Comparison of ENCODE assay signal across 20 cellular contexts in genomic region chr2:64784168-64785061, GRCh38.
DNase-seq lines count a peak whose midpoint lies in the region; ATAC-seq and TF ChIP-seq lines count a peak whose summit lies in the region.
"Had no signal": no experiment of that assay in that cellular context is flagged by ENCODE, and none has a peak within 500 bp of the region (broad histone marks: within the 10 kb centered on the region; RNA-seq: fewer than 3 reads in every experiment).

No MANE protein-coding gene starts in this region.

- DNase-seq in ELF-1 (ENCODE audit: low read depth, low spot score) (peak; percentile 66), RWPE2 (ENCODE audit: low spot score) (no peak), islet precursor cell (peak; percentile 64), NCI-H510A (lab: John Stamatoyannopoulos, UW) (no peak), foreskin melanocyte (no peak)
- DNase-seq in activated CD4-positive, alpha-beta T cell treated with anti-CD3 and anti-CD28 coated beads for 48 hours, result no peak
- DNase-seq: activated CD4-positive, CD25-positive, alpha-beta regulatory T cell treated with anti-CD3 and anti-CD28 coated beads, Interleukin-2, amount 50 U/mL, for 72 hours; activated naive CD4-positive, alpha-beta T cell treated with anti-CD3 and anti-CD28 coated beads for 36 hours; activated T-cell treated with anti-CD3 and anti-CD28 coated beads, Interleukin-2, amount 50 U/mL, for 48 hours; central memory CD4-positive, alpha-beta T cell; dorsolateral prefrontal cortex; left ventricle myocardium superior; MG63; NCI-H1436 treated with DMSO at 0.1 percent for 48 hours; NCI-H2171; NCI-H69; stimulated activated CD4-positive, alpha-beta T cell treated with anti-CD3 and anti-CD28 coated beads, Interleukin-4, amount 100 ng/mL, for 24 hours had no signal

- H3K4me1 ChIP-seq in RWPE2 (ENCODE audit: insufficient read depth, poor library complexity, severe bottlenecking), result peaks cover 21% of the 10 kb centered on the region

- H3K27ac ChIP-seq in RWPE2 (ENCODE audit: poor library complexity, severe bottlenecking), result no peak overlapping the region
- peak overlapping the region in 13 of 21 experiments; percentile 14 to 69 (median 40) for H3K27ac ChIP-seq in skin epidermis
- H3K27ac ChIP-seq: BLaER1 treated with 17β-estradiol and CSF1 and Interleukin-3, amounts not matched to agents 10 nM and 100 nM; dorsolateral prefrontal cortex had no signal

- no peaks in the 10 kb centered on the region for H3K9me3 ChIP-seq in RWPE2 (ENCODE audit: severe bottlenecking)
- H3K9me3 ChIP-seq: BLaER1 treated with 17β-estradiol and CSF1 and Interleukin-3, amounts not matched to agents 10 nM and 100 nM had no signal

- no peaks in the 10 kb centered on the region for H3K27me3 ChIP-seq in RWPE2 (ENCODE audit: insufficient read depth, poor library complexity, severe bottlenecking)
- H3K27me3 ChIP-seq: BLaER1 treated with 17β-estradiol and CSF1 and Interleukin-3, amounts not matched to agents 10 nM and 100 nM; dorsolateral prefrontal cortex; MG63 had no signal

- H3K4me3 ChIP-seq in RWPE2 (ENCODE audit: severe bottlenecking), result no peak overlapping the region
- H3K4me3 ChIP-seq in skin epidermis, result no peak overlapping the region
- H3K4me3 ChIP-seq: BLaER1 treated with 17β-estradiol and CSF1 and Interleukin-3, amounts not matched to agents 10 nM and 100 nM; dorsolateral prefrontal cortex; MG63 had no signal

- no peak for TF ChIP-seq CTCF in RWPE2 (IDR thresholded peaks at IDR 0.05; ENCODE audit: poor library complexity, severe bottlenecking)

- ATAC-seq in RWPE2 (ENCODE audit: low read depth) (peak; percentile 76), HG02981 (IDR thresholded peaks at IDR 0.05; ENCODE audit: unreplicated experiment) (no peak)
- ATAC-seq: left ventricle myocardium superior had no signal

- H3K36me3 ChIP-seq in RWPE2 (ENCODE audit: low read depth), result no peaks in the 10 kb centered on the region
- H3K36me3 ChIP-seq: BLaER1 treated with 17β-estradiol and CSF1 and Interleukin-3, amounts not matched to agents 10 nM and 100 nM; MG63 had no signal

Comparison
In these comparisons a context has a peak if more than half of its experiments do, and no peak if none do; other contexts are left out.
1. DNase-seq: peak in ELF-1 (single experiment) and islet precursor cell (single experiment); none in RWPE2 (single experiment), NCI-H510A (single experiment), activated CD4-positive, alpha-beta T cell treated with anti-CD3 and anti-CD28 coated beads for 48 hours (single experiment) and foreskin melanocyte (single experiment).